In genomic region chr17:63190821-63191220, GRCh38 we compare ENCODE assay signal across 17 cellular contexts.
DNase-seq lines count a peak whose midpoint lies in the region; ATAC-seq and TF ChIP-seq lines count a peak whose summit lies in the region.
"Had no signal": no experiment of that assay in that cellular context is flagged by ENCODE, and none has a peak within 500 bp of the region (broad histone marks: within the 10 kb centered on the region; RNA-seq: fewer than 3 reads in every experiment).

No MANE protein-coding gene starts in this region.

- peak overlapping the region; percentile 56 for H3K27ac Mint-ChIP-seq in dendritic cell treated with granulocyte-macrophage colony-stimulating factor and Interleukin-4, amounts not matched to agents 40 ng/mL and 50 ng/mL, for 4 days
- peak overlapping the region; percentile 15 to 93 (median 68) for H3K27ac Mint-ChIP-seq in naive B cell
- H3K27ac Mint-ChIP-seq in CD8-positive, alpha-beta T cell = no peak overlapping the region
- H3K27ac Mint-ChIP-seq: CD4-positive, alpha-beta T cell; HFFc6 had no signal

- no peak overlapping the region for H3K27ac ChIP-seq in CD8-positive, alpha-beta T cell (ENCODE audit: low read depth, low read length)
- H3K27ac ChIP-seq: SJCRH30 had no signal

- H3K4me1 ChIP-seq in CD8-positive, alpha-beta T cell (ENCODE audit: insufficient read depth, low read length) = no peaks in the 10 kb centered on the region
- H3K4me1 ChIP-seq: SJCRH30 had no signal

- H3K27me3 Mint-ChIP-seq in dendritic cell treated with granulocyte-macrophage colony-stimulating factor and Interleukin-4, amounts not matched to agents 40 ng/mL and 50 ng/mL, for 4 days = no peaks in the 10 kb centered on the region
- H3K27me3 Mint-ChIP-seq in naive B cell = no peaks in the 10 kb centered on the region
- no peaks in the 10 kb centered on the region for H3K27me3 Mint-ChIP-seq in CD8-positive, alpha-beta T cell (ENCODE audit: low read depth)
- H3K27me3 Mint-ChIP-seq: CD4-positive, alpha-beta T cell had no signal

- ATAC-seq in naive B cell (ENCODE audit: low read depth in 2 of 2) = no peak
- ATAC-seq in CD8-positive, alpha-beta T cell = no peak

- peaks cover 38% of the 10 kb centered on the region for H3K4me1 Mint-ChIP-seq in dendritic cell treated with granulocyte-macrophage colony-stimulating factor and Interleukin-4, amounts not matched to agents 40 ng/mL and 50 ng/mL, for 4 days (ENCODE audit: low read depth)
- H3K4me1 Mint-ChIP-seq in naive B cell = peaks cover 37 to 56% (median 50%) of the 10 kb centered on the region in 3 donors
- H3K4me1 Mint-ChIP-seq in CD8-positive, alpha-beta T cell (ENCODE audit: low read depth) = no peaks in the 10 kb centered on the region

- CTCF ChIA-PET in CD8-positive, alpha-beta T cell (lab: Charles Lee) = no interaction called here

- no peaks in the 10 kb centered on the region for H3K9me3 Mint-ChIP-seq in dendritic cell treated with granulocyte-macrophage colony-stimulating factor and Interleukin-4, amounts not matched to agents 40 ng/mL and 50 ng/mL, for 4 days
- H3K9me3 Mint-ChIP-seq in naive B cell = peaks cover 0 to 13% (median 6%) of the 10 kb centered on the region in 7 donors
- peaks cover 5% of the 10 kb centered on the region for H3K9me3 Mint-ChIP-seq in CD8-positive, alpha-beta T cell
- H3K9me3 Mint-ChIP-seq: CD4-positive, alpha-beta T cell; HFFc6 had no signal

- no peaks in the 10 kb centered on the region for H3K9me3 ChIP-seq in CD8-positive, alpha-beta T cell (ENCODE audit: low read length)
- H3K9me3 ChIP-seq: SJCRH30 had no signal

- DNase-seq in Ammon's horn (ENCODE audit: low spot score) (peak; percentile 25), MV-4-11 (lab: John Stamatoyannopoulos, UW) (peak; percentile 49), naive B cell (no peak), GM13976 (ENCODE audit: low spot score) (no peak), GM20000 (ENCODE audit: low spot score) (no peak)
- DNase-seq in effector CD4-positive, alpha-beta T cell = no peak
- no peak for DNase-seq in CD8-positive, alpha-beta T cell
- DNase-seq: CD4-positive, alpha-beta T cell; DMS 273 treated with DMSO at 0.1 percent for 48 hours; HFFc6; KBM-7; NCI-H1105 treated with DMSO at 0.1 percent for 48 hours; NCI-H2029; NCI-H2171 treated with DMSO at 0.1 percent for 48 hours; NCI-H774; SJCRH30 had no signal

- H3K27me3 ChIP-seq in CD8-positive, alpha-beta T cell (ENCODE audit: insufficient read depth, low read length) = no peaks in the 10 kb centered on the region
- H3K27me3 ChIP-seq: SJCRH30 had no signal

- no peak overlapping the region for H3K4me3 ChIP-seq in CD8-positive, alpha-beta T cell (ENCODE audit: low read depth, low read length)
- H3K4me3 ChIP-seq: SJCRH30 had no signal

- H3K4me3 Mint-ChIP-seq in dendritic cell treated with granulocyte-macrophage colony-stimulating factor and Interleukin-4, amounts not matched to agents 40 ng/mL and 50 ng/mL, for 4 days = no peak overlapping the region
- peak overlapping the region; percentile 11 to 70 (median 40) for H3K4me3 Mint-ChIP-seq in naive B cell
- no peak overlapping the region for H3K4me3 Mint-ChIP-seq in CD8-positive, alpha-beta T cell
- H3K4me3 Mint-ChIP-seq: CD4-positive, alpha-beta T cell; HFFc6 had no signal

- in situ Hi-C loops in GM13976 (cut with MboI; ENCODE audit: low sequenced_read_pairs, unreplicated experiment) = no loop called here

- no peaks in the 10 kb centered on the region for H3K36me3 ChIP-seq in CD8-positive, alpha-beta T cell (ENCODE audit: insufficient read depth, low read length)
- H3K36me3 ChIP-seq: SJCRH30 had no signal

- TF ChIP-seq CTCF in CD8-positive, alpha-beta T cell (IDR thresholded peaks at IDR 0.05) = no peak
- no peak for TF ChIP-seq CTCF in GM13976 (IDR thresholded peaks at IDR 0.05; ENCODE audit: borderline replicate concordance, control extremely low read depth, extremely low read depth, insufficient read depth, missing control alignments)
- TF ChIP-seq CTCF in GM20000 (IDR thresholded peaks at IDR 0.05; ENCODE audit: extremely low read depth, missing control alignments) = no peak

- no peaks in the 10 kb centered on the region for H3K36me3 Mint-ChIP-seq in dendritic cell treated with granulocyte-macrophage colony-stimulating factor and Interleukin-4, amounts not matched to agents 40 ng/mL and 50 ng/mL, for 4 days (ENCODE audit: low read depth)
- peaks cover 0 to 4% of the 10 kb centered on the region in 2 donors for H3K36me3 Mint-ChIP-seq in naive B cell
- peaks cover 14% of the 10 kb centered on the region for H3K36me3 Mint-ChIP-seq in CD8-positive, alpha-beta T cell

- intact Hi-C loops in dendritic cell treated with granulocyte-macrophage colony-stimulating factor and Interleukin-4, amounts not matched to agents 40 ng/mL and 50 ng/mL, for 4 days (cut with micrococcal nuclease) = loop anchor here (10.0 kb wide), 1 partner anchor 84 kb away; no protein-coding TSS in a partner anchor
- intact Hi-C loops in CD8-positive, alpha-beta T cell (cut with DNase I, micrococcal nuclease) = no loop called here

- POLR2A ChIA-PET in CD8-positive, alpha-beta T cell (lab: Charles Lee) = no interaction called here

Comparison
In these comparisons a context has a peak if more than half of its experiments do, and no peak if none do; other contexts are left out.
1. DNase-seq: peak in Ammon's horn (single experiment) and MV-4-11 (single experiment); none in naive B cell (single experiment), effector CD4-positive, alpha-beta T cell (single experiment), CD8-positive, alpha-beta T cell (0 of 7), GM13976 (single experiment) and GM20000 (single experiment).
2. H3K4me3 Mint-ChIP-seq: peak in naive B cell (8 of 8); none in dendritic cell treated with granulocyte-macrophage colony-stimulating factor and Interleukin-4, amounts not matched to agents 40 ng/mL and 50 ng/mL, for 4 days (single experiment) and CD8-positive, alpha-beta T cell (single experiment).